Comparison of ENCODE assay signal across 12 cellular contexts in the genomic region with DNA sequence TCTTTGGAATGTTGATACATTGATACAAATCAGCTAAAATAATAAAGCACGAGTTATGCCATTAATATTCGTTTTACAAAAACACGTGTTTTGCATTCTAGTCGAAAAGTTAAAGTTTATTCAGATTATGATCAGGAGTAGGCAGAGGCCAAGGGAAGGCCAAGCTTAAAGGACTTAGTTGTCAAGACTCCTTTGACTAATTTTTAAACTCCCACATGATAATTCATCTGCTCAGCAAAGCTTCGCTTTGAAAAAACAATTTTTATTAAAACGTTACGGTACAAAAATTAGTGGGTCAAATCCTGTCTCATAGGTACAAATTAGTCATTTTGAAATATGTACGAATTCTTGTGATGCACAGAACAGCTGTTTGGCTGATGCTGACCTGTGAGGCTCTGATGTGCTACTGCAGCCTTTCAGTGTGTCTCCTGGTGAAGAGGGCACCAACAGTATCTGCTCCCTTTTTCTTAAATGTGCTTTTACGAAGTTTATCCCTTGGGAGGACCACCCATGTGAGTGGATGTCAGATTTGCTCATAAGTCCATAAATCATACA. TPM values are rescaled to one million over a fixed set of nuclear protein-coding genes. Genes with fewer than 3 reads are reported as not detected.
A peak's percentile ranks its signal among the peaks of the same experiment; 100 is the strongest.
DNase-seq lines count a peak whose midpoint lies in the region; ATAC-seq and TF ChIP-seq lines count a peak whose summit lies in the region.
"Had no signal": no experiment of that assay in that cellular context is flagged by ENCODE, and none has a peak within 500 bp of the region (broad histone marks: within the 10 kb centered on the region; RNA-seq: fewer than 3 reads in every experiment).

No MANE protein-coding gene starts in this region.

- H4K5ac ChIP-seq in H9 (ENCODE audit: insufficient read length, low read depth, low read length): no peak overlapping the region

- H4K91ac ChIP-seq in H9 (ENCODE audit: insufficient read length, low read depth, low read length): no peak overlapping the region

- no peak overlapping the region for H4K8ac ChIP-seq in H9 (replicated peaks; ENCODE audit: insufficient read length, low read depth, low read length)

- DNase-seq in left kidney (ENCODE audit: low read depth, low spot score) (peak; percentile 7), H9 (no peak), COR-L47 (lab: John Stamatoyannopoulos, UW) (no peak), GOT3 (lab: John Stamatoyannopoulos, UW) (no peak)
- DNase-seq: DMS 273 treated with DMSO at 0.1 percent for 48 hours, NCI-H1092, psoas muscle, tibial artery had no signal

- H2AK5ac ChIP-seq in H9 (ENCODE audit: insufficient read length, low read length): no peak overlapping the region

- no peak overlapping the region for H2BK15ac ChIP-seq in H9 (ENCODE audit: low read depth, low read length)

- H3K9me3 Mint-ChIP-seq in H9: no peaks in the 10 kb centered on the region

- no peaks in the 10 kb centered on the region for H3K9me3 ChIP-seq in H9 (ENCODE audit: control insufficient read depth, low read depth, low read length)
- H3K9me3 ChIP-seq: psoas muscle, tibial artery had no signal

- no peak overlapping the region for H2BK12ac ChIP-seq in H9 (ENCODE audit: insufficient read length, low read depth, low read length)

- no CpG with 5 or more reads among the region's 9 CpGs for WGBS in H9 (ENCODE audit: extremely low coverage, insufficient read length, low lambda C conversion rate)

- H3K56ac ChIP-seq in H9 (ENCODE audit: insufficient read length, low read depth, low read length): no peak overlapping the region

- H3K27me3 Mint-ChIP-seq in H9 (ENCODE audit: low read depth): no peaks in the 10 kb centered on the region

- no peak overlapping the region for H2AFZ ChIP-seq in H9 (ENCODE audit: low read length)

- no peak overlapping the region for H3K27ac Mint-ChIP-seq in H9

- peak; percentile 72 for ATAC-seq in GM18907 (IDR thresholded peaks at IDR 0.05; ENCODE audit: unreplicated experiment)
- ATAC-seq in GM21619 (IDR thresholded peaks at IDR 0.05; ENCODE audit: unreplicated experiment): peak; percentile 73
- peak; percentile 80 for ATAC-seq in HG03159 (IDR thresholded peaks at IDR 0.05; ENCODE audit: unreplicated experiment)
- ATAC-seq: psoas muscle had no signal

- no peak overlapping the region for H2BK20ac ChIP-seq in H9 (ENCODE audit: low read depth, low read length, poor library complexity, severe bottlenecking)

- no peak overlapping the region for H3K14ac ChIP-seq in H9 (ENCODE audit: insufficient read depth, low read length)

- H3T11ph ChIP-seq in H9 (ENCODE audit: low read length): no peak overlapping the region

- no peaks in the 10 kb centered on the region for H3K79me1 ChIP-seq in H9 (ENCODE audit: insufficient read depth, low read depth, low read length, poor library complexity, severe bottlenecking)

- no peak overlapping the region for H3K4me3 Mint-ChIP-seq in H9

- H3K18ac ChIP-seq in H9 (ENCODE audit: insufficient read length, low read depth, low read length): no peak overlapping the region

- no peak overlapping the region for H2BK5ac ChIP-seq in H9 (ENCODE audit: insufficient read length, low read length)

- no peaks in the 10 kb centered on the region for H3K36me3 Mint-ChIP-seq in H9 (ENCODE audit: insufficient read depth in 1 of 3, low read depth in 3 of 3)

- H3K4me1 Mint-ChIP-seq in H9: no peaks in the 10 kb centered on the region

- H3K27ac ChIP-seq in H9 (ENCODE audit: insufficient read length, low read depth, low read length): no peak overlapping the region
- H3K27ac ChIP-seq: psoas muscle, SK-N-MC, tibial artery had no signal

- no peak overlapping the region for H2BK120ac ChIP-seq in H9 (ENCODE audit: low read depth, low read length, poor library complexity, severe bottlenecking)

- H3K4ac ChIP-seq in H9 (ENCODE audit: low read depth, low read length): no peak overlapping the region

- H3K27me3 ChIP-seq in H9 (ENCODE audit: insufficient read depth, low read length): no peaks in the 10 kb centered on the region
- H3K27me3 ChIP-seq: tibial artery had no signal

- no peak overlapping the region for H3K9ac ChIP-seq in H9 (ENCODE audit: extremely low read depth, insufficient read length, low read length)

- no peak overlapping the region for H3K4me2 ChIP-seq in H9 (ENCODE audit: insufficient read depth, insufficient read length, low read length)

- H3K79me2 ChIP-seq in H9 (ENCODE audit: insufficient read depth, low read length): no peaks in the 10 kb centered on the region

- no peak for TF ChIP-seq CTCF in H9 (conservative IDR thresholded peaks at IDR 0.05)

- no peaks in the 10 kb centered on the region for H3K4me1 ChIP-seq in H9 (ENCODE audit: insufficient read depth, low read length)
- H3K4me1 ChIP-seq: psoas muscle, tibial artery had no signal

- no peaks in the 10 kb centered on the region for H4K20me1 ChIP-seq in H9 (ENCODE audit: control insufficient read depth, insufficient read depth, insufficient read length)

- H3K23me2 ChIP-seq in H9 (ENCODE audit: insufficient read length, low read depth, low read length, poor library complexity, severe bottlenecking): no peaks in the 10 kb centered on the region

- H3K23ac ChIP-seq in H9 (ENCODE audit: insufficient read length, low read depth, low read length): no peak overlapping the region

RNA-seq across cellular contexts. Expression of a gene that starts 23.0 kb away (rescaled TPM):
- total RNA-seq in H9 (2021): 26.5 and 31.4 TPM in 2 replicates
